In genomic region chr2:159285433-159285832, GRCh38 we compare ENCODE assay signal across 1 cellular context.
A peak's percentile ranks its signal among the peaks of the same experiment; 100 is the strongest.
TF ChIP-seq lines count a peak whose summit lies in the region.

No MANE protein-coding gene starts in this region.

TF ChIP-seq in K562, 482 proteins besides CTCF, POLR2A, EP300 and RAD21 (continued from another document):
- TF ChIP-seq, protein P1, sequence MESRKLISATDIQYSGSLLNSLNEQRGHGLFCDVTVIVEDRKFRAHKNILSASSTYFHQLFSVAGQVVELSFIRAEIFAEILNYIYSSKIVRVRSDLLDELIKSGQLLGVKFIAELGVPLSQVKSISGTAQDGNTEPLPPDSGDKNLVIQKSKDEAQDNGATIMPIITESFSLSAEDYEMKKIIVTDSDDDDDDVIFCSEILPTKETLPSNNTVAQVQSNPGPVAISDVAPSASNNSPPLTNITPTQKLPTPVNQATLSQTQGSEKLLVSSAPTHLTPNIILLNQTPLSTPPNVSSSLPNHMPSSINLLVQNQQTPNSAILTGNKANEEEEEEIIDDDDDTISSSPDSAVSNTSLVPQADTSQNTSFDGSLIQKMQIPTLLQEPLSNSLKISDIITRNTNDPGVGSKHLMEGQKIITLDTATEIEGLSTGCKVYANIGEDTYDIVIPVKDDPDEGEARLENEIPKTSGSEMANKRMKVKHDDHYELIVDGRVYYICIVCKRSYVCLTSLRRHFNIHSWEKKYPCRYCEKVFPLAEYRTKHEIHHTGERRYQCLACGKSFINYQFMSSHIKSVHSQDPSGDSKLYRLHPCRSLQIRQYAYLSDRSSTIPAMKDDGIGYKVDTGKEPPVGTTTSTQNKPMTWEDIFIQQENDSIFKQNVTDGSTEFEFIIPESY (CRISPR knock-in tag; IDR thresholded peaks at IDR 0.05) = 0 out of 2 replicates have a peak, but pooled peaks have one; percentile 13
